ENCODE assay signal across 32 cellular contexts in the genomic region with DNA sequence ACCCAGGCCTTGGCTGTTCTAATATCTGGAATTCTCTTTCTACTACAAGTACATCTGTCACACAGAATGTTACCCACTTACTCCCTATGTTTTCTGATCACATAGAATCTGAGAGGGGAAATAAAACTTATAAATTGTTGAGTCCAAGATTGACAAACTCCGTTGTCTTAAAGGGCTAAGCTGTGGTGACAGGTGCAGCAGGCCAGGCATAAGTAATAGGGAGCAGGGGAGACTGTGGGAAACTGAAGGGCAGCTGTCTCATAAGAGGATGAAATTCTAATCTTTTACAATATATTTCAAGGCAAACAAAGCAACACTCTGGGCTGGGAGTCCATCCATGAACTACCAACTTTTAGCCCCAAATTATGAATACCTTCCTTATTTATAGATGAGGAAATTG.
"Had no signal": no experiment of that assay in that cellular context is flagged by ENCODE, and none has a peak within 500 bp of the region (broad histone marks: within the 10 kb centered on the region; RNA-seq: fewer than 3 reads in every experiment).

No MANE protein-coding gene starts in this region.

- H3K9me3 ChIP-seq: ovary, psoas muscle, right lobe of liver, sigmoid colon, spleen, thoracic aorta, thyroid gland, transverse colon, upper lobe of right lung, uterus had no signal

- H3K9ac ChIP-seq: neural progenitor cell, parathyroid adenoma had no signal

- H3K27me3 Mint-ChIP-seq: naive thymus-derived CD4-positive, alpha-beta T cell; progenitor cell of endocrine pancreas; stimulated activated memory B cell treated with anti-CD40 and anti-IgM and Interleukin-4, amounts not matched to agents 10 μg/mL and 1 μg/mL and 100 μg/mL, for 72 hours; stimulated activated naive CD8-positive, alpha-beta T cell treated with anti-CD3 and anti-CD28 coated beads, Interleukin-15, amount 100 ng/mL, for 72 hours; type B pancreatic cell had no signal

- H3K4me1 Mint-ChIP-seq: nephron had no signal

- H3K4me3 ChIP-seq: neural progenitor cell, ovary, psoas muscle, right lobe of liver, sigmoid colon, skin epidermis, smooth muscle cell, spleen, thoracic aorta, thyroid gland, transverse colon, upper lobe of right lung, uterus had no signal

- H3K4me1 ChIP-seq: neural progenitor cell, parathyroid adenoma, psoas muscle, upper lobe of right lung had no signal

- H3K27ac ChIP-seq: neural progenitor cell, ovary, parathyroid adenoma, psoas muscle, right lobe of liver, sigmoid colon, spleen, thyroid gland, transverse colon, upper lobe of right lung, uterus had no signal

- H3K36me3 Mint-ChIP-seq: natural killer cell; neural progenitor cell; stimulated activated memory B cell treated with anti-CD40 and anti-IgM and Interleukin-4, amounts not matched to agents 10 μg/mL and 1 μg/mL and 100 μg/mL, for 72 hours; type B pancreatic cell had no signal

- H3K9me3 Mint-ChIP-seq: nephron; neural progenitor cell; stimulated activated memory B cell treated with anti-CD40 and anti-IgM and Interleukin-4, amounts not matched to agents 10 μg/mL and 1 μg/mL and 100 μg/mL, for 72 hours; type B pancreatic cell had no signal

- H3K4me2 ChIP-seq: neural progenitor cell, smooth muscle cell had no signal

- DNase-seq: naive thymus-derived CD4-positive, alpha-beta T cell; natural killer cell; occipital lobe; ovary; posterior cingulate gyrus; psoas muscle; right cardiac atrium; right lobe of liver; sigmoid colon; spleen; stimulated activated CD4-positive, alpha-beta T cell treated with anti-CD3 and anti-CD28 coated beads, Interleukin-12 subunit alpha, Interleukin-12 subunit beta, amount 100 ng/mL, for 4 hours; stimulated activated CD4-positive, alpha-beta T cell treated with anti-CD3 and anti-CD28 coated beads, Interleukin-1b, Interleukin-23, amount 100 ng/mL, for 48 hours; stimulated activated CD4-positive, alpha-beta T cell treated with anti-CD3 and anti-CD28 coated beads, Interleukin-4, amount 100 ng/mL, for 1 hour; stimulated activated CD4-positive, alpha-beta T cell treated with anti-CD3 and anti-CD28 coated beads, Interleukin-4, amount 100 ng/mL, for 4 hours; stimulated activated CD8-positive, alpha-beta memory T cell treated with anti-CD3 and anti-CD28 coated beads, Interleukin-4, amount 100 ng/mL, for 48 hours; stimulated activated naive CD4-positive, alpha-beta T cell; stimulated activated naive CD8-positive, alpha-beta T cell treated with anti-CD3 and anti-CD28 coated beads, Interleukin-15, amount 100 ng/mL, for 72 hours; stimulated activated naive CD8-positive, alpha-beta T cell treated with anti-CD3 and anti-CD28 coated beads, Interleukin-15, Interleukin-2, amounts not matched to agents 100 U/mL and 50 U/mL, for 24 hours; substantia nigra; thyroid gland; transverse colon; upper lobe of right lung; uterus had no signal

- H3K27me3 ChIP-seq: neural progenitor cell, ovary, right lobe of liver, sigmoid colon, spleen, thyroid gland, transverse colon, upper lobe of right lung, uterus had no signal

- H3K27ac Mint-ChIP-seq: natural killer cell; nephron; neural progenitor cell; progenitor cell of endocrine pancreas; stimulated activated memory B cell treated with anti-CD40 and anti-IgM and Interleukin-4, amounts not matched to agents 10 μg/mL and 1 μg/mL and 100 μg/mL, for 72 hours; stimulated activated naive CD8-positive, alpha-beta T cell treated with anti-CD3 and anti-CD28 coated beads, Interleukin-15, amount 100 ng/mL, for 72 hours; type B pancreatic cell had no signal

- H2AFZ ChIP-seq: neural progenitor cell, parathyroid adenoma had no signal

- H3K79me2 ChIP-seq: parathyroid adenoma had no signal

- H3K36me3 ChIP-seq: neural progenitor cell, ovary, sigmoid colon, spleen, thoracic aorta, thyroid gland, transverse colon, upper lobe of right lung, uterus had no signal

- ATAC-seq: naive thymus-derived CD4-positive, alpha-beta T cell; natural killer cell; psoas muscle; right cardiac atrium; right lobe of liver; stimulated activated memory B cell treated with anti-CD40 and anti-IgM and Interleukin-4, amounts not matched to agents 10 μg/mL and 1 μg/mL and 100 μg/mL, for 72 hours; stimulated activated naive CD8-positive, alpha-beta T cell treated with anti-CD3 and anti-CD28 coated beads, Interleukin-15, amount 100 ng/mL, for 72 hours; stimulated activated naive CD8-positive, alpha-beta T cell treated with anti-CD3 and anti-CD28 coated beads, Interleukin-15, Interleukin-2, amounts not matched to agents 100 U/mL and 50 U/mL, for 24 hours; upper lobe of right lung had no signal

- H3K4me3 Mint-ChIP-seq: naive thymus-derived CD4-positive, alpha-beta T cell; natural killer cell; nephron; neural progenitor cell; stimulated activated memory B cell treated with anti-CD40 and anti-IgM and Interleukin-4, amounts not matched to agents 10 μg/mL and 1 μg/mL and 100 μg/mL, for 72 hours; stimulated activated naive CD8-positive, alpha-beta T cell treated with anti-CD3 and anti-CD28 coated beads, Interleukin-15, amount 100 ng/mL, for 72 hours; type B pancreatic cell had no signal
